In the genomic region with DNA sequence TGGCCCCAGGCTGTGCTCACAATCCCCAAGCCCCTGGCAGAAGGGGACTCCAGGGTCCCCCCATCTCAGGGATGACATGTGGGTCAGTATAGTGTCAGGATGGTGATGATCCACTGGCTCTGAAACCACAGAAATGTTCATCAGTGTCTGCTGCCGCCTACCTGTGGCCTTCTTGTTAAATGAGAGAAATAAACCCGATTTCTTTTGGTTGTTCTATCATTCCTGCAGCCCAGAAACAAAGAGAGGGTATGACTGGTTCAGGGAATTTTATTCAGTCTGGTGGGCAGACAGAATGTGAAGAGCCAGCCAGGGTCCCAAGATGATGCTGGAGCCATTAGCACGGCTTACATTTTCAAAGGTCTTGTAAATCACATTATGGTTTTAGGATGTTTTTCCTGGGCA, we compare ENCODE assay signal across 16 cellular contexts.
DNase-seq lines count a peak whose midpoint lies in the region; ATAC-seq, FAIRE-seq and TF ChIP-seq lines count a peak whose summit lies in the region.
"Had no signal": no experiment of that assay in that cellular context is flagged by ENCODE, and none has a peak within 500 bp of the region (broad histone marks: within the 10 kb centered on the region; RNA-seq: fewer than 3 reads in every experiment).

No MANE protein-coding gene starts in this region.

- intact Hi-C loops in HCT116 (cut with micrococcal nuclease), result no loop called here
- intact Hi-C loops in K562 (cut with micrococcal nuclease), result loop anchor here (1.0 to 10.0 kb wide), 6 partner anchors 21 to 779 kb away; no protein-coding TSS in a partner anchor

- H4K20me1 ChIP-seq in HCT116 (ENCODE audit: insufficient read depth), result no peaks in the 10 kb centered on the region
- no peaks in the 10 kb centered on the region for H4K20me1 ChIP-seq in OCI-LY1 (ENCODE audit: insufficient read depth, low read length)
- no peaks in the 10 kb centered on the region for H4K20me1 ChIP-seq in K562 (replicated peaks; ENCODE audit: control insufficient read depth, insufficient read depth, low read length)

- H3K4me3 ChIP-seq in HCT116 (replicated peaks in 1 of 2; ENCODE audit: low read depth in 1 of 2, low read length in 2 of 2) (no peak overlapping the region), OCI-LY1 (ENCODE audit: low read depth, low read length, poor library complexity, severe bottlenecking) (no peak overlapping the region), K562 (no peak overlapping the region), parathyroid adenoma (ENCODE audit: low read depth, low read length) (no peak overlapping the region)

- H3K4me1 ChIP-seq in HCT116 (ENCODE audit: control insufficient read depth in 1 of 2, insufficient read depth in 2 of 2, low read length in 2 of 2) (peaks cover 3 to 29% of the 10 kb centered on the region in 2 experiments; a peak in 2 of 4 replicates), OCI-LY1 (ENCODE audit: insufficient read depth, low read length, severe bottlenecking) (no peaks in the 10 kb centered on the region), K562 (replicated peaks in 1 of 2; ENCODE audit: control insufficient read depth in 2 of 2, insufficient read depth in 2 of 2, low read length in 2 of 2) (peaks cover 20 to 59% of the 10 kb centered on the region in 2 experiments), parathyroid adenoma (peaks cover 34% of the 10 kb centered on the region)

- no peaks in the 10 kb centered on the region for H3K36me3 ChIP-seq in HCT116 (ENCODE audit: control insufficient read depth in 1 of 2, insufficient read depth in 2 of 2, low read length in 2 of 2)
- no peaks in the 10 kb centered on the region for H3K36me3 ChIP-seq in OCI-LY1 (ENCODE audit: insufficient read depth, low read length)
- H3K36me3 ChIP-seq in K562 (ENCODE audit: control insufficient read depth, insufficient read depth, low read length), result no peaks in the 10 kb centered on the region
- no peaks in the 10 kb centered on the region for H3K36me3 ChIP-seq in parathyroid adenoma (ENCODE audit: control insufficient read depth, insufficient read depth, low read length)

- H3F3A ChIP-seq in OCI-LY1 (ENCODE audit: insufficient read depth, low read length), result no peaks in the 10 kb centered on the region

- no peak for TF ChIP-seq EP300 in K562 (IDR thresholded peaks at IDR 0.05; ENCODE audit: low read length)

- RAD21 ChIA-PET in HCT116 (lab: Charles Lee; ENCODE audit: low non-redundant PET in 1 of 2, low total read pairs in 2 of 2, uncharacterized antibody in 2 of 2, unreplicated experiment in 2 of 2), result no interaction called here

- TF ChIP-seq RAD21 in HCT116 (IDR thresholded peaks at IDR 0.05; ENCODE audit: low read depth) (peak; percentile 44), K562 (CRISPR knock-in tag; conservative IDR thresholded peaks at IDR 0.05 in 1 of 2, IDR thresholded peaks at IDR 0.05 in 1 of 2) (peak; percentile 72 to 79)

- H3K79me2 ChIP-seq in HCT116 (ENCODE audit: insufficient read depth, low read length), result no peaks in the 10 kb centered on the region
- no peaks in the 10 kb centered on the region for H3K79me2 ChIP-seq in OCI-LY1 (ENCODE audit: insufficient read depth, low read length)
- H3K79me2 ChIP-seq in K562 (ENCODE audit: control insufficient read depth, insufficient read depth, low read length), result peaks cover 21% of the 10 kb centered on the region; the same call in 2 of the 3 replicates
- H3K79me2 ChIP-seq in parathyroid adenoma, result peaks cover 28% of the 10 kb centered on the region

- H3K9me2 ChIP-seq in HCT116 (ENCODE audit: insufficient read depth), result no peaks in the 10 kb centered on the region
- no peaks in the 10 kb centered on the region for H3K9me2 ChIP-seq in OCI-LY1 (ENCODE audit: low read depth, low read length)

- in situ Hi-C loops in K562 (cut with MboI), result loop anchor here (10.0 kb wide), 1 partner anchor 259 kb away; no protein-coding TSS in a partner anchor

- 34% methylated on average over 3 of the region's 3 CpGs for WGBS in K562 (ENCODE audit: insufficient coverage, low coverage, missing lambda C conversion rate)

- no peaks in the 10 kb centered on the region for H3K27me3 ChIP-seq in HCT116 (ENCODE audit: insufficient read depth, low read length)
- no peaks in the 10 kb centered on the region for H3K27me3 ChIP-seq in OCI-LY1 (ENCODE audit: insufficient read depth, low read length)
- no peaks in the 10 kb centered on the region for H3K27me3 ChIP-seq in K562 (ENCODE audit: control insufficient read depth in 2 of 2, insufficient read depth in 2 of 2, low read length in 2 of 2)
- H3K27me3 ChIP-seq in parathyroid adenoma (ENCODE audit: control insufficient read depth, insufficient read depth, low read length), result no peaks in the 10 kb centered on the region

- POLR2A ChIA-PET in HCT116 (lab: Charles Lee), result no interaction called here
- POLR2A ChIA-PET in K562 (lab: Yijun Ruan, JAX), result interaction anchor here (2.3 kb wide), 1 partner anchor 194 kb away, joined by 9 read pairs; no protein-coding TSS in a partner anchor

- no peak for FAIRE-seq in K562 (lab: Jason Lieb, UNC)
- FAIRE-seq: kidney, small intestine had no signal

- no peak overlapping the region for H2AFZ ChIP-seq in HCT116 (ENCODE audit: low read depth, low read length, poor library complexity, severe bottlenecking)
- H2AFZ ChIP-seq in OCI-LY1 (ENCODE audit: low read length), result no peak overlapping the region
- H2AFZ ChIP-seq in K562 (ENCODE audit: low read depth, low read length), result no peak overlapping the region; the same call in 1 of the 2 replicates
- H2AFZ ChIP-seq in parathyroid adenoma, result no peak overlapping the region

- H3K9me3 ChIP-seq in HCT116 (ENCODE audit: control insufficient read depth in 1 of 2, insufficient read depth in 1 of 2, low read depth in 1 of 2, low read length in 2 of 2) (no peaks in the 10 kb centered on the region), OCI-LY1 (ENCODE audit: low read length) (no peaks in the 10 kb centered on the region), K562 (replicated peaks; ENCODE audit: control insufficient read depth, insufficient read depth, low read depth, low read length) (no peaks in the 10 kb centered on the region), parathyroid adenoma (ENCODE audit: control insufficient read depth, low read length) (no peaks in the 10 kb centered on the region)

- TF ChIP-seq CTCF in HCT116 (IDR thresholded peaks at IDR 0.05 in 2 of 3, conservative IDR thresholded peaks at IDR 0.05 in 1 of 3; ENCODE audit: borderline replicate concordance in 1 of 3, insufficient read depth in 1 of 3, low read depth in 2 of 3, low read length in 2 of 3) (0 out of 6 replicates have a peak, but pooled peaks of 1 of the 3 experiments have one; percentile 14), OCI-LY1 (IDR thresholded peaks at IDR 0.05; ENCODE audit: low read length) (peak; percentile 17), K562 (IDR thresholded peaks at IDR 0.05 in 2 of 3, conservative IDR thresholded peaks at IDR 0.05 in 1 of 3; ENCODE audit: insufficient read depth in 2 of 3, low read depth in 1 of 3, low read length in 3 of 3) (peak; percentile 37 to 55 (median 51); a peak in 3 of 6 replicates), parathyroid adenoma (IDR thresholded peaks at IDR 0.05) (peak; percentile 52)

- H3K9me1 ChIP-seq in K562 (ENCODE audit: control insufficient read depth, insufficient read depth, low read length), result no peaks in the 10 kb centered on the region

- DNase-seq in HCT116 (ENCODE audit: low read depth, low spot score), result no peak
- peak in 1 of 4 experiments; percentile 60 for DNase-seq in K562 (ENCODE audit: extremely low read depth in 1 of 4, low spot score in 3 of 4)
- no peak for DNase-seq in hepatic stellate cell (ENCODE audit: low spot score)
- DNase-seq: hypothalamus; kidney; mammary epithelial cell; MM.1S; naive B cell; NCI-H226; posterior cingulate gyrus; small intestine; stimulated activated CD4-positive, alpha-beta T cell treated with anti-CD3 and anti-CD28 coated beads, Interleukin-4, amount 100 ng/mL, for 24 hours had no signal

- TF ChIP-seq POLR2A in HCT116 (IDR thresholded peaks at IDR 0.05; ENCODE audit: borderline replicate concordance, extremely low read depth, insufficient read depth, insufficient read length), result no peak
- no peak for TF ChIP-seq POLR2A in K562 (conservative IDR thresholded peaks at IDR 0.05)

- no peak overlapping the region for H3K4me2 ChIP-seq in HCT116 (ENCODE audit: low read length)
- no peak overlapping the region for H3K4me2 ChIP-seq in OCI-LY1 (ENCODE audit: low read length)
- H3K4me2 ChIP-seq in K562 (ENCODE audit: insufficient read depth, low read length), result no peak overlapping the region
- H3K4me2 ChIP-seq in parathyroid adenoma (ENCODE audit: low read length), result no peak overlapping the region

- BruUV-seq in HCT116 (replicated peaks; lab: Mats Ljungman, UMichigan), result no TSS peak
- BruUV-seq in K562 (replicated peaks; lab: Mats Ljungman, UMichigan), result no TSS peak

- no peak overlapping the region for H3K27ac ChIP-seq in HCT116 (ENCODE audit: low read depth, low read length)
- H3K27ac ChIP-seq in OCI-LY1 (ENCODE audit: low read depth, low read length, poor library complexity, severe bottlenecking), result no peak overlapping the region
- H3K27ac ChIP-seq in K562 (ENCODE audit: extremely low read depth, low read depth, low read length), result no peak overlapping the region; the same call in 2 of the 3 replicates
- H3K27ac ChIP-seq in parathyroid adenoma, result no peak overlapping the region

- ATAC-seq in HCT116, result no peak
- ATAC-seq in K562, result peak; percentile 53
- no peak for ATAC-seq in GM18868 (IDR thresholded peaks at IDR 0.05; ENCODE audit: unreplicated experiment)
- no peak for ATAC-seq in HG03025 (IDR thresholded peaks at IDR 0.05; ENCODE audit: low FRiP score, unreplicated experiment)

- CTCF ChIA-PET in HCT116 (lab: Charles Lee), result no interaction called here
- CTCF ChIA-PET in K562 (lab: Yijun Ruan, JAX; ENCODE audit: low intra/inter-chr PET ratio), result interaction anchor here (0.6 to 1.5 kb wide), 6 partner anchors 55 to 338 kb away, joined by 3 to 5 read pairs (median 3); partner anchors contain the start of gene SOCS2

- no peak overlapping the region for H3K9ac ChIP-seq in HCT116 (ENCODE audit: low read length)
- H3K9ac ChIP-seq in OCI-LY1 (ENCODE audit: low read length), result no peak overlapping the region
- H3K9ac ChIP-seq in K562 (ENCODE audit: insufficient read depth in 1 of 2, low read depth in 2 of 2, low read length in 2 of 2), result no peak overlapping the region; a peak in 1 of 4 replicates
- no peak overlapping the region for H3K9ac ChIP-seq in parathyroid adenoma

TF ChIP-seq in K562, 482 proteins besides CTCF, POLR2A, EP300 and RAD21 (continues in another document):
- TF ChIP-seq RCOR1 (IDR thresholded peaks at IDR 0.05; ENCODE audit: borderline replicate concordance in 1 of 2, low read depth in 2 of 2, low read length in 2 of 2) (peak in 1 of 2 experiments; percentile 55; a peak in 1 of 4 replicates), DMBX1 (CRISPR knock-in tag; IDR thresholded peaks at IDR 0.05; ENCODE audit: borderline replicate concordance) (peak; percentile 22; the same call in 1 of the 2 replicates)

Comparison
In these comparisons a context has a peak if more than half of its experiments do, and no peak if none do; other contexts are left out.
1. Of the 22 proteins assayed by ChIP-seq in both K562 and HCT116: peak only in K562: none; only in HCT116: none; in both: RAD21; in neither: 19; mixed calls (peak in some experiments, not most) for 2.